16 cellular contexts compared by ENCODE assay signal in the genomic region with DNA sequence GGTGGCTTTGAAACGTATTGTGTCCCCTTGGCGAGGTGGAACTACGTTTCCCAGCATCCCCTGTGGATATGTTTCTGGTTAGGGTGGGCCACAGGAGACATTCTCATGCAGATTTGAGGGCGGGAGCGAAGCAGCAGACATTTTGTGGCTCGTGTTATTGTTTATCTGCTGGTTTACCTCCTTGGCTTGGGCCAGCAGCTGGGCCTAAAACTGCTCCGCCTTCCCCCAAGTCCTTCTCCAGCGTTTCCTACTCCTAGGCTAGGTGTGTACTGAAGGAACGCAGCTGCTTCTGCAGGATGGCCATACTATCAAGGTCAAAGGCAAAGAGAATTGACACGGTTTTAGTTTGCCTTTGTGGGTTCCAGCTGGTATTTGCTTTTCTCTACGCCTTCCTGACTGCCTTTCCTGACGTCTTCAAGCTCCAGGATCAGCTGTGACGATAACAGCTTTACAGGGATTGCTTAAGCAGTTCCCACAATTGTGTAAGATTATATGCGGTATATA. TPM values are rescaled to one million over a fixed set of nuclear protein-coding genes. Genes with fewer than 3 reads are reported as not detected.
A peak's percentile ranks its signal among the peaks of the same experiment; 100 is the strongest.
DNase-seq lines count a peak whose midpoint lies in the region; ATAC-seq, FAIRE-seq and TF ChIP-seq lines count a peak whose summit lies in the region.
"Had no signal": no experiment of that assay in that cellular context is flagged by ENCODE, and none has a peak within 500 bp of the region (broad histone marks: within the 10 kb centered on the region; RNA-seq: fewer than 3 reads in every experiment).

No MANE protein-coding gene starts in this region.

- H4K20me1 ChIP-seq in HepG2 (ENCODE audit: insufficient read depth, low read length) (no peaks in the 10 kb centered on the region), SU-DHL-6 (ENCODE audit: low read depth, low read length) (no peaks in the 10 kb centered on the region), smooth muscle cell (ENCODE audit: low read depth) (no peaks in the 10 kb centered on the region)

- H3K4me2 ChIP-seq in HepG2 (ENCODE audit: low read depth, low read length), result peak overlapping the region; percentile 57
- H3K4me2 ChIP-seq in SU-DHL-6 (ENCODE audit: low read depth, low read length, poor library complexity, severe bottlenecking), result no peak overlapping the region
- peak overlapping the region; percentile 37 for H3K4me2 ChIP-seq in smooth muscle cell

- H3K9me2 ChIP-seq in SU-DHL-6 (replicated peaks; ENCODE audit: insufficient read depth, low read length), result no peaks in the 10 kb centered on the region

- H3K79me2 ChIP-seq in HepG2 (ENCODE audit: insufficient read depth, low read length) (no peaks in the 10 kb centered on the region), SU-DHL-6 (ENCODE audit: insufficient read depth, low read length) (no peaks in the 10 kb centered on the region), smooth muscle cell (ENCODE audit: low read depth) (no peaks in the 10 kb centered on the region)

- H3K36me3 ChIP-seq in HepG2 (replicated peaks in 1 of 2; ENCODE audit: control insufficient read depth in 1 of 2, insufficient read depth in 2 of 2, low read length in 2 of 2), result no peaks in the 10 kb centered on the region
- no peaks in the 10 kb centered on the region for H3K36me3 ChIP-seq in right lobe of liver
- no peaks in the 10 kb centered on the region for H3K36me3 ChIP-seq in SU-DHL-6 (ENCODE audit: low read length)
- no peaks in the 10 kb centered on the region for H3K36me3 ChIP-seq in iPS DF 6.9 (ENCODE audit: control insufficient read depth, insufficient read depth, low read length)
- no peaks in the 10 kb centered on the region for H3K36me3 ChIP-seq in smooth muscle cell (ENCODE audit: low read depth)
- H3K36me3 ChIP-seq: esophagus squamous epithelium, upper lobe of left lung had no signal

- no peak for TF ChIP-seq CTCF in HepG2 (CRISPR knock-in tag; IDR thresholded peaks at IDR 0.05)
- TF ChIP-seq CTCF in right lobe of liver (IDR thresholded peaks at IDR 0.05), result no peak
- TF ChIP-seq CTCF in SU-DHL-6 (IDR thresholded peaks at IDR 0.05; ENCODE audit: insufficient read depth, low read length, poor library complexity, severe bottlenecking), result no peak
- TF ChIP-seq CTCF in smooth muscle cell (IDR thresholded peaks at IDR 0.05; ENCODE audit: borderline replicate concordance, insufficient read depth, poor library complexity, severe bottlenecking), result no peak
- TF ChIP-seq CTCF in RWPE1 (conservative IDR thresholded peaks at IDR 0.05; ENCODE audit: low read depth), result no peak

- POLR2A ChIA-PET in HepG2 (lab: Yijun Ruan, JAX) (interaction anchor here (0.7 to 1.0 kb wide), 2 partner anchors 17 to 18 kb away, joined by 5 read pairs; no protein-coding TSS in a partner anchor), RWPE1 (lab: Yijun Ruan, JAX; ENCODE audit: low non-redundant PET) (no interaction called here)

- H3K4me3 ChIP-seq in HepG2 (replicated peaks in 1 of 3; ENCODE audit: insufficient read depth in 1 of 3, low read depth in 2 of 3, low read length in 3 of 3) (peak overlapping the region in 1 of 3 experiments; percentile 15; a peak in 1 of 6 replicates), right lobe of liver (no peak overlapping the region), SU-DHL-6 (ENCODE audit: insufficient read depth, low read length, poor library complexity, severe bottlenecking) (no peak overlapping the region), iPS DF 6.9 (ENCODE audit: low read length) (peak overlapping the region; percentile 14; the same call in 1 of the 2 replicates), smooth muscle cell (no peak overlapping the region)
- H3K4me3 ChIP-seq: esophagus squamous epithelium, SK-N-MC, upper lobe of left lung had no signal

- H2AFZ ChIP-seq in HepG2 (ENCODE audit: low read length), result peak overlapping the region; percentile 64
- peak overlapping the region; percentile 46 for H2AFZ ChIP-seq in SU-DHL-6 (ENCODE audit: low read depth, low read length, severe bottlenecking)
- H2AFZ ChIP-seq in smooth muscle cell (ENCODE audit: low read depth), result peak overlapping the region; percentile 91

- 34% methylated on average over 9 of the region's 14 CpGs for WGBS in HepG2 (ENCODE audit: low lambda C conversion rate)
- 77% methylated on average over 13 of the region's 14 CpGs for WGBS in right lobe of liver (ENCODE audit: insufficient coverage, low coverage, low lambda C conversion rate, missing lambda C conversion rate)
- WGBS in iPS DF 6.9 (ENCODE audit: insufficient coverage, insufficient read length), result no CpG with 5 or more reads among the region's 14 CpGs
- 44% methylated on average over 14 of the region's 14 CpGs for WGBS in smooth muscle cell (ENCODE audit: low lambda C conversion rate)

- no TSS peak for BruUV-seq in HepG2 (replicated peaks; lab: Mats Ljungman, UMichigan)

- H3K4me1 ChIP-seq in HepG2 (ENCODE audit: insufficient read depth, low read length) (peaks cover 17% of the 10 kb centered on the region), right lobe of liver (no peaks in the 10 kb centered on the region), iPS DF 6.9 (ENCODE audit: control insufficient read depth, insufficient read depth, low read length) (peaks cover 1% of the 10 kb centered on the region; the same call in 1 of the 2 replicates), smooth muscle cell (ENCODE audit: low read depth) (no peaks in the 10 kb centered on the region)
- H3K4me1 ChIP-seq: esophagus squamous epithelium had no signal

- TF ChIP-seq POLR2A in HepG2 (IDR thresholded peaks at IDR 0.05; ENCODE audit: insufficient read depth in 1 of 2, low read depth in 2 of 2, low read length in 2 of 2) (no peak), right lobe of liver (IDR thresholded peaks at IDR 0.05) (no peak)

- TF ChIP-seq EP300 in HepG2 (IDR thresholded peaks at IDR 0.05; ENCODE audit: low read depth in 2 of 2, low read length in 2 of 2), result no peak
- no peak for TF ChIP-seq EP300 in HepG2 (CRISPR knock-in tag; IDR thresholded peaks at IDR 0.05; ENCODE audit: borderline replicate concordance)

- in situ Hi-C loops in HepG2 (cut with HindIII; ENCODE audit: extremely low pct_ligation_motif_present, low pct_unique_long_range_greater_than_20kb), result no loop called here

- FAIRE-seq in HepG2 (lab: Jason Lieb, UNC), result no peak

- H3K27me3 ChIP-seq in HepG2 (ENCODE audit: control insufficient read depth in 1 of 2, insufficient read depth in 2 of 2, low read length in 2 of 2) (peaks cover 2 to 6% of the 10 kb centered on the region in 2 experiments; a peak in 2 of 5 replicates), right lobe of liver (no peaks in the 10 kb centered on the region), SU-DHL-6 (ENCODE audit: low read length) (no peaks in the 10 kb centered on the region), iPS DF 6.9 (ENCODE audit: control insufficient read depth, insufficient read depth, low read length) (no peaks in the 10 kb centered on the region), smooth muscle cell (ENCODE audit: low read depth) (no peaks in the 10 kb centered on the region)
- H3K27me3 ChIP-seq: esophagus squamous epithelium, upper lobe of left lung had no signal

- ATAC-seq in HepG2, result no peak
- ATAC-seq in right lobe of liver, result no peak
- ATAC-seq: stimulated activated memory B cell treated with anti-CD40 and anti-IgM and Interleukin-4, amounts not matched to agents 10 μg/mL and 1 μg/mL and 100 μg/mL, for 72 hours had no signal

- H3F3A ChIP-seq in SU-DHL-6 (ENCODE audit: insufficient read depth) (no peaks in the 10 kb centered on the region), smooth muscle cell (ENCODE audit: low read depth) (no peaks in the 10 kb centered on the region)

- H3K9ac ChIP-seq in HepG2 (ENCODE audit: insufficient read depth, low read depth, low read length), result no peak overlapping the region
- H3K9ac ChIP-seq in SU-DHL-6 (ENCODE audit: low read length), result no peak overlapping the region
- no peak overlapping the region for H3K9ac ChIP-seq in smooth muscle cell (ENCODE audit: low read depth)

- H3K9me3 ChIP-seq in HepG2 (ENCODE audit: low read length) (no peaks in the 10 kb centered on the region), right lobe of liver (no peaks in the 10 kb centered on the region), SU-DHL-6 (ENCODE audit: insufficient read depth, low read length) (no peaks in the 10 kb centered on the region), iPS DF 6.9 (ENCODE audit: control insufficient read depth, insufficient read depth, low read length) (no peaks in the 10 kb centered on the region), smooth muscle cell (replicated peaks; ENCODE audit: low read depth) (no peaks in the 10 kb centered on the region)
- H3K9me3 ChIP-seq: esophagus squamous epithelium, upper lobe of left lung had no signal

- H3K27ac ChIP-seq in HepG2 (ENCODE audit: extremely low read length, insufficient read depth, low read length) (no peak overlapping the region), right lobe of liver (no peak overlapping the region), SU-DHL-6 (ENCODE audit: low read depth, low read length) (no peak overlapping the region), iPS DF 6.9 (ENCODE audit: low read length) (no peak overlapping the region), smooth muscle cell (ENCODE audit: low read depth) (peak overlapping the region; percentile 37), RWPE1 (no peak overlapping the region)
- H3K27ac ChIP-seq: esophagus squamous epithelium, SK-N-MC, VCaP had no signal

- TF ChIP-seq RAD21 in HepG2 (CRISPR knock-in tag; IDR thresholded peaks at IDR 0.05), result no peak

- intact Hi-C loops in HepG2 (cut with micrococcal nuclease; ENCODE audit: unreplicated experiment), result no loop called here
- intact Hi-C loops in right lobe of liver (cut with DNase I), result no loop called here

- CTCF ChIA-PET in HepG2 (lab: Yijun Ruan, JAX; ENCODE audit: low intra/inter-chr PET ratio, low total read pairs) (no interaction called here), RWPE1 (lab: Yijun Ruan, JAX) (interaction anchor here (0.5 kb wide), 1 partner anchor 16 kb away, joined by 6 read pairs; no protein-coding TSS in a partner anchor)

- DNase-seq in HepG2 (ENCODE audit: low spot score), result no peak
- DNase-seq in right lobe of liver, result no peak
- peak; percentile 85 for DNase-seq in iPS DF 6.9 (ENCODE audit: low read depth, low spot score)
- no peak for DNase-seq in smooth muscle cell (lab: John Stamatoyannopoulos, UW; ENCODE audit: unreplicated experiment)
- no peak for DNase-seq in stimulated activated CD4-positive, alpha-beta T cell treated with anti-CD3 and anti-CD28 coated beads, Interleukin-2, amount 100 ng/mL, for 24 hours
- no peak for DNase-seq in RWPE1 (ENCODE audit: low spot score)
- no peak for DNase-seq in amniotic stem cell (lab: John Stamatoyannopoulos, UW)
- DNase-seq: activated effector memory CD4-positive, alpha-beta T cell treated with anti-CD3 and anti-CD28 coated beads, Interleukin-2, amount 50 U/mL, for 16 hours; COR-L47; esophagus squamous epithelium; nucleus accumbens; upper lobe of left lung had no signal

RNA-seq across cellular contexts. Expression of gene WSB1, which starts 17.2 kb away (rescaled TPM):
- total RNA-seq in HepG2 (2016; rRNA removed; fragmentation: Illumina TruSeq; extraction: Trizol) (81.3 and 93.3 TPM in 2 replicates), right lobe of liver (10 to 100 TPM; 28.3 to 97.6 (median 35.0) TPM), smooth muscle cell (256 and 329 TPM in 2 replicates)
- 26.6 and 31.7 TPM in 2 replicates for total RNA-seq in HepG2 (2016; cell fraction: cytosol; rRNA removed; fragmentation: Illumina TruSeq; extraction: Trizol; ENCODE audit: low read depth)
- 77.2 and 87.4 TPM in 2 replicates for total RNA-seq in HepG2 (2016; cell fraction: insoluble cytoplasmic fraction; rRNA removed; fragmentation: Illumina TruSeq; extraction: Trizol)
- total RNA-seq in HepG2 (2016; cell fraction: membrane; rRNA removed; fragmentation: Illumina TruSeq; extraction: Trizol), result 21.0 and 21.8 TPM in 2 replicates
- total RNA-seq in HepG2 (2016; cell fraction: nucleus; rRNA removed; fragmentation: Illumina TruSeq; extraction: Trizol), result 85.9 and 97.4 TPM in 2 replicates
- polyA plus RNA-seq in HepG2 (2011; rRNA removed) (253 and 294 TPM in 2 replicates), smooth muscle cell (156 and 249 TPM in 2 replicates)
- 120 and 143 TPM in 2 replicates for polyA plus RNA-seq in HepG2 (2011; cell fraction: cytosol; rRNA removed)
- 1,276 and 1,394 TPM in 2 replicates for polyA plus RNA-seq in HepG2 (2011; cell fraction: nucleus; rRNA removed)
- 89.4 and 114 TPM in 2 replicates for polyA plus RNA-seq in HepG2 (2012)
- polyA plus RNA-seq in HepG2 (2016; cell fraction: cytosol; fragmentation: Illumina TruSeq; extraction: Trizol; ENCODE audit: low read depth), result 1.8 and 1.9 TPM in 2 replicates
- 71.2 and 71.6 TPM in 2 replicates for polyA plus RNA-seq in HepG2 (2016; cell fraction: insoluble cytoplasmic fraction; fragmentation: Illumina TruSeq; extraction: Trizol; ENCODE audit: low read depth)
- polyA plus RNA-seq in HepG2 (2016; cell fraction: membrane; fragmentation: Illumina TruSeq; extraction: Trizol; ENCODE audit: low read depth), result 3.9 and 4.5 TPM in 2 replicates
- 181 and 184 TPM in 2 replicates for polyA plus RNA-seq in HepG2 (2016; cell fraction: nucleus; fragmentation: Illumina TruSeq; extraction: Trizol; ENCODE audit: insufficient read depth, low read depth)
- 35.0 and 79.1 TPM in 2 replicates for polyA minus RNA-seq in HepG2 (2011; rRNA and poly(A)+ RNA removed; ENCODE audit: low replicate concordance)
- 52.6 and 57.0 TPM in 2 replicates for polyA minus RNA-seq in HepG2 (2011; cell fraction: cytosol; rRNA and poly(A)+ RNA removed)
- polyA minus RNA-seq in HepG2 (2011; cell fraction: nucleus; rRNA and poly(A)+ RNA removed), result 216 and 246 TPM in 2 replicates
